ENCODE assay signal across 8 cellular contexts in genomic region chr1:58883037-58883887, GRCh38.
DNase-seq lines count a peak whose midpoint lies in the region; ATAC-seq and TF ChIP-seq lines count a peak whose summit lies in the region.

No MANE protein-coding gene starts in this region.

- H3K79me1 ChIP-seq in trophoblast cell (ENCODE audit: low read length) = peaks cover 2% of the 10 kb centered on the region

- H2BK12ac ChIP-seq in trophoblast cell (ENCODE audit: low read length) = peak overlapping the region; percentile 12

- H3K27ac Mint-ChIP-seq in CD8-positive, alpha-beta memory T cell = peak overlapping the region in 1 of 8 donors; percentile 31

- no peak overlapping the region for H2BK5ac ChIP-seq in trophoblast cell (ENCODE audit: low read depth, low read length, poor library complexity)

- no peak overlapping the region for H4K8ac ChIP-seq in trophoblast cell (ENCODE audit: low read depth, low read length)

- peaks cover 33 to 52% (median 42%) of the 10 kb centered on the region in 3 donors for H3K4me1 Mint-ChIP-seq in CD8-positive, alpha-beta memory T cell

- H3K27me3 ChIP-seq in CD8-positive, alpha-beta memory T cell (ENCODE audit: insufficient read depth, low read length, poor library complexity, severe bottlenecking) = no peaks in the 10 kb centered on the region
- no peaks in the 10 kb centered on the region for H3K27me3 ChIP-seq in HUES48 (ENCODE audit: control insufficient read depth, insufficient read depth, low read length)
- H3K27me3 ChIP-seq in foreskin keratinocyte = no peaks in the 10 kb centered on the region
- no peaks in the 10 kb centered on the region for H3K27me3 ChIP-seq in trophoblast cell (ENCODE audit: insufficient read depth, low read length)

- H3K9ac ChIP-seq in HUES48 (ENCODE audit: low read depth, low read length) (no peak overlapping the region), trophoblast cell (ENCODE audit: low read length) (no peak overlapping the region)

- no peak overlapping the region for H3K14ac ChIP-seq in trophoblast cell (ENCODE audit: low read length)

- POLR2A ChIA-PET in CD8-positive, alpha-beta memory T cell (lab: Charles Lee) = no interaction called here
- POLR2A ChIA-PET in HEK293T (lab: Yijun Ruan, JAX) = interaction anchor here (0.7 to 1.6 kb wide), 4 partner anchors 16 to 103 kb away, joined by 3 to 5 read pairs (median 4); no protein-coding TSS in a partner anchor

- no peak overlapping the region for H3K4ac ChIP-seq in trophoblast cell (ENCODE audit: low read depth, low read length)

- H3K4me3 ChIP-seq in CD8-positive, alpha-beta memory T cell (ENCODE audit: low read length) = no peak overlapping the region
- no peak overlapping the region for H3K4me3 ChIP-seq in HUES48 (ENCODE audit: low read depth, low read length)
- H3K4me3 ChIP-seq in trophoblast cell (ENCODE audit: low read depth, low read length) = no peak overlapping the region

- H3K23ac ChIP-seq in trophoblast cell (ENCODE audit: low read length) = no peak overlapping the region

- ATAC-seq in foreskin keratinocyte (peak; percentile 95), HG03095 (IDR thresholded peaks at IDR 0.05; ENCODE audit: unreplicated experiment) (no peak), HG03135 (IDR thresholded peaks at IDR 0.05; ENCODE audit: unreplicated experiment) (no peak)

- no peaks in the 10 kb centered on the region for H3K9me3 Mint-ChIP-seq in CD8-positive, alpha-beta memory T cell

- CTCF ChIA-PET in CD8-positive, alpha-beta memory T cell (lab: Charles Lee) = no interaction called here
- CTCF ChIA-PET in HEK293T (lab: Yijun Ruan, JAX) = interaction anchor here (0.7 kb wide), 1 partner anchor 57 kb away, joined by 3 read pairs; no protein-coding TSS in a partner anchor

- no peak overlapping the region for H2AFZ ChIP-seq in trophoblast cell (ENCODE audit: insufficient read depth, low read length, poor library complexity)

- H3K27ac ChIP-seq in CD8-positive, alpha-beta memory T cell (ENCODE audit: low read depth, low read length) = peak overlapping the region; percentile 68
- H3K27ac ChIP-seq in HUES48 (ENCODE audit: low read depth, low read length) (peak overlapping the region; percentile 57), foreskin keratinocyte (peak overlapping the region; percentile 47), trophoblast cell (ENCODE audit: low read depth, low read length) (no peak overlapping the region)

- DNase-seq in CD8-positive, alpha-beta memory T cell = no peak
- DNase-seq in T1000 (lab: John Stamatoyannopoulos, UW) (peak; percentile 38), foreskin keratinocyte (peak; percentile 88 to 96), trophoblast cell (peak in 1 of 2 donors; percentile 45), HEK293T (ENCODE audit: extremely low spot score) (no peak)

- peaks cover 0 to 2% (median 0%) of the 10 kb centered on the region in 3 donors for H3K36me3 Mint-ChIP-seq in CD8-positive, alpha-beta memory T cell

- H2AK5ac ChIP-seq in trophoblast cell (ENCODE audit: low read length) = no peak overlapping the region

- no peak overlapping the region for H3K4me3 Mint-ChIP-seq in CD8-positive, alpha-beta memory T cell

- H2BK120ac ChIP-seq in trophoblast cell (ENCODE audit: insufficient read depth, low read length, poor library complexity) = no peak overlapping the region

- H3K79me2 ChIP-seq in trophoblast cell (ENCODE audit: control insufficient read depth, insufficient read depth, low read length, poor library complexity) = no peaks in the 10 kb centered on the region

- H3K36me3 ChIP-seq in CD8-positive, alpha-beta memory T cell (ENCODE audit: insufficient read depth, low read length) = no peaks in the 10 kb centered on the region
- H3K36me3 ChIP-seq in HUES48 (ENCODE audit: control insufficient read depth, insufficient read depth, low read length) = no peaks in the 10 kb centered on the region
- H3K36me3 ChIP-seq in trophoblast cell (ENCODE audit: control insufficient read depth in 1 of 2, insufficient read depth in 2 of 2, low read length in 2 of 2) = no peaks in the 10 kb centered on the region

- H4K91ac ChIP-seq in trophoblast cell (ENCODE audit: low read depth, low read length) = no peak overlapping the region

- H3K27me3 Mint-ChIP-seq in CD8-positive, alpha-beta memory T cell = no peaks in the 10 kb centered on the region

- peaks cover 30% of the 10 kb centered on the region for H3K4me1 ChIP-seq in CD8-positive, alpha-beta memory T cell (ENCODE audit: insufficient read depth, low read length)
- H3K4me1 ChIP-seq in HUES48 (ENCODE audit: control insufficient read depth, insufficient read depth, low read length) (peaks cover 7% of the 10 kb centered on the region; the same call in 1 of the 2 replicates), foreskin keratinocyte (peaks cover 10% of the 10 kb centered on the region), trophoblast cell (ENCODE audit: control insufficient read depth in 1 of 2, insufficient read depth in 2 of 2, low read length in 2 of 2) (peaks cover 5 to 12% of the 10 kb centered on the region in 2 experiments)

- no peak overlapping the region for H3K4me2 ChIP-seq in trophoblast cell (ENCODE audit: low read length)

- no peaks in the 10 kb centered on the region for H3K9me3 ChIP-seq in CD8-positive, alpha-beta memory T cell (ENCODE audit: low read length)
- H3K9me3 ChIP-seq in HUES48 (ENCODE audit: control insufficient read depth, insufficient read depth, low read length) (no peaks in the 10 kb centered on the region), trophoblast cell (ENCODE audit: insufficient read depth, low read depth, low read length) (no peaks in the 10 kb centered on the region)

- no peak overlapping the region for H4K12ac ChIP-seq in trophoblast cell (ENCODE audit: low read depth, low read length)

- WGBS in trophoblast cell (ENCODE audit: extremely low coverage, insufficient coverage, insufficient read length) = no CpG with 5 or more reads among the region's 12 CpGs

- TF ChIP-seq CTCF in foreskin keratinocyte (conservative IDR thresholded peaks at IDR 0.05) = no peak

- H3K18ac ChIP-seq in trophoblast cell (ENCODE audit: low read length) = no peak overlapping the region

TF ChIP-seq in HEK293T, 16 proteins besides CTCF, POLR2A, EP300 and RAD21:
- TF ChIP-seq FOXM1 (IDR thresholded peaks at IDR 0.05; ENCODE audit: borderline replicate concordance) (no peak), TARDBP (IDR thresholded peaks at IDR 0.05) (no peak), L3MBTL2 (conservative IDR thresholded peaks at IDR 0.05) (no peak), CTBP1 (IDR thresholded peaks at IDR 0.05; ENCODE audit: borderline replicate concordance) (no peak)

Comparison
In these comparisons a context has a peak if more than half of its experiments do, and no peak if none do; other contexts are left out.
1. DNase-seq: peak in T1000 (single experiment) and foreskin keratinocyte (2 of 2); none in CD8-positive, alpha-beta memory T cell (0 of 5) and HEK293T (single experiment).